1 cellular context compared by ENCODE assay signal in the genomic region with DNA sequence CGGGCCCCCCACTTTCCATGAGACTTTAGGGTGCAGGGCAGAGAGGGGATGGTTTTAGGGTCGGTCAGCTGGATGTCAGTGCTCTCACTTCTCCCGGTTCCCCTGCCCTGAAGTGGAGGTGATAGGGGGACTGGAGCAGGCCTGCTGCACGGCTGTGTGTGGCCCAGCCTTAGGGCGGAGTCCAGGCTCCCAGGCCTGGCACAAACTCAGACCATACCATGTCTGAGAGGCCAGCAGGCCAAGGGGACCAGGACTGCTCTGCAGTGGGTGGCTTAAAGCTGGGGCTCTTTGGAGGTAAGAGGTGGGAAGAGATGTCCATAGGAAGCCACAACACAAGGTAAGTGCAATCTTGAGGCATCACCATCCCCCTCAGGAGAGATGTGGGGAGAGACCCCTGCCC.
TF ChIP-seq lines count a peak whose summit lies in the region.

No MANE protein-coding gene starts in this region.

TF ChIP-seq in HEK293, 187 proteins besides CTCF, POLR2A, EP300 and RAD21:
- TF ChIP-seq, protein P1, sequence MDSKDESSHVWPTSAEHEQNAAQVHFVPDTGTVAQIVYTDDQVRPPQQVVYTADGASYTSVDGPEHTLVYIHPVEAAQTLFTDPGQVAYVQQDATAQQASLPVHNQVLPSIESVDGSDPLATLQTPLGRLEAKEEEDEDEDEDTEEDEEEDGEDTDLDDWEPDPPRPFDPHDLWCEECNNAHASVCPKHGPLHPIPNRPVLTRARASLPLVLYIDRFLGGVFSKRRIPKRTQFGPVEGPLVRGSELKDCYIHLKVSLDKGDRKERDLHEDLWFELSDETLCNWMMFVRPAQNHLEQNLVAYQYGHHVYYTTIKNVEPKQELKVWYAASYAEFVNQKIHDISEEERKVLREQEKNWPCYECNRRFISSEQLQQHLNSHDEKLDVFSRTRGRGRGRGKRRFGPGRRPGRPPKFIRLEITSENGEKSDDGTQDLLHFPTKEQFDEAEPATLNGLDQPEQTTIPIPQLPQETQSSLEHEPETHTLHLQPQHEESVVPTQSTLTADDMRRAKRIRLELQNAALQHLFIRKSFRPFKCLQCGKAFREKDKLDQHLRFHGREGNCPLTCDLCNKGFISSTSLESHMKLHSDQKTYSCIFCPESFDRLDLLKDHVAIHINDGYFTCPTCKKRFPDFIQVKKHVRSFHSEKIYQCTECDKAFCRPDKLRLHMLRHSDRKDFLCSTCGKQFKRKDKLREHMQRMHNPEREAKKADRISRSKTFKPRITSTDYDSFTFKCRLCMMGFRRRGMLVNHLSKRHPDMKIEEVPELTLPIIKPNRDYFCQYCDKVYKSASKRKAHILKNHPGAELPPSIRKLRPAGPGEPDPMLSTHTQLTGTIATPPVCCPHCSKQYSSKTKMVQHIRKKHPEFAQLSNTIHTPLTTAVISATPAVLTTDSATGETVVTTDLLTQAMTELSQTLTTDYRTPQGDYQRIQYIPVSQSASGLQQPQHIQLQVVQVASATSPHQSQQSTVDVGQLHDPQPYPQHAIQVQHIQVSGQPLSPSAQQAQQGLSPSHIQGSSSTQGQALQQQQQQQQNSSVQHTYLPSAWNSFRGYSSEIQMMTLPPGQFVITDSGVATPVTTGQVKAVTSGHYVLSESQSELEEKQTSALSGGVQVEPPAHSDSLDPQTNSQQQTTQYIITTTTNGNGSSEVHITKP (tag by site-specific recombination; IDR thresholded peaks at IDR 0.05): peak; percentile 90
- no peak for TF ChIP-seq ZNF214 (tag by site-specific recombination; IDR thresholded peaks at IDR 0.05; ENCODE audit: borderline replicate concordance)
- 0 out of 2 replicates have a peak, but pooled peaks have one; percentile 19 for TF ChIP-seq ZNF600 (tag by site-specific recombination; IDR thresholded peaks at IDR 0.05)
